13 cellular contexts compared by ENCODE assay signal in the genomic region with DNA sequence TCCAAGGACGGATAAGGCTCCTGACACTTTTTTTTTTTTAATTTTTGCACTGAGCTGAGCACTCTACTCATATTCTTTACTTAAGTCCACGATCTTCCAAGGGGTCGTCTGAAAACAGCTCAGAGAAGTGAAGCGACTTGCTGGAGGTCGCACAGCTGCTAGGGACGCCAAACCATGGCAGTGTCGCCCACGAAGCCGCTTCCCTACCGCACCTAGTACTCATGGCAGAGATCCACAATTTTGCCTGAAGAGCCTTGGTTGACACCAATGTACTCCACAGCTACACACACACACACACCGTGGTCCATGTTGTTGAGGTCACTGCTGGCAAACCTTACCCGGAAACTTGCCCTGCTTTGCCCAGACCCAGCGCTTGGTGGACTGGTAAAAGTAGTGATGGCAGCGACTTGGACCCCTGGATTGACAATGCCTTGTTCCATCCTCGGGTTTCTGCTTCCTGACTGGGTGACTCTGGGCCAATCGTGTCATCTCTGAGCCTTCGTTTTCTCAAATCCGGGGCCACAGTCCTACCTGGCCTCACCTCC. TPM values are rescaled to one million over a fixed set of nuclear protein-coding genes. Genes with fewer than 3 reads are reported as not detected.
DNase-seq lines count a peak whose midpoint lies in the region; ATAC-seq and TF ChIP-seq lines count a peak whose summit lies in the region.
"Had no signal": no experiment of that assay in that cellular context is flagged by ENCODE, and none has a peak within 500 bp of the region (broad histone marks: within the 10 kb centered on the region; RNA-seq: fewer than 3 reads in every experiment).

No MANE protein-coding gene starts in this region.

- CTCF ChIA-PET in BJ (lab: Yijun Ruan, JAX) = interaction anchor here (0.7 to 4.9 kb wide), 14 partner anchors 8 to 354 kb away, joined by 3 to 34 read pairs (median 4); no protein-coding TSS in a partner anchor

- no peak for ATAC-seq in HG02981 (IDR thresholded peaks at IDR 0.05; ENCODE audit: unreplicated experiment)
- ATAC-seq in stimulated activated naive CD8-positive, alpha-beta T cell treated with anti-CD3 and anti-CD28 coated beads, Interleukin-15, Interleukin-2, amounts not matched to agents 100 U/mL and 50 U/mL, for 24 hours = no peak

- H3K27ac Mint-ChIP-seq in progenitor cell of endocrine pancreas = peak overlapping the region; percentile 70
- H3K27ac Mint-ChIP-seq: T-helper 1 cell treated with Interleukin-12 subunit alpha and Interleukin-12 subunit beta and Interleukin-4 antibody, amounts not matched to agents 30 μg/mL and 1 μg/mL, for 36 hours had no signal

- DNase-seq in BJ (ENCODE audit: low read depth) (no peak), ascending aorta (ENCODE audit: low spot score in 2 of 2) (peak in 1 of 2 donors; percentile 78), left ventricle myocardium inferior (no peak), progenitor cell of endocrine pancreas (ENCODE audit: low spot score, unreplicated experiment) (no peak), Kasumi-1 (lab: John Stamatoyannopoulos, UW) (no peak), 8988T (no peak)
- DNase-seq in stimulated activated naive CD8-positive, alpha-beta T cell treated with anti-CD3 and anti-CD28 coated beads, Interleukin-15, Interleukin-2, amounts not matched to agents 100 U/mL and 50 U/mL, for 24 hours = no peak
- DNase-seq: stimulated activated CD8-positive, alpha-beta memory T cell treated with anti-CD3 and anti-CD28 coated beads, Interleukin-4, amount 100 ng/mL, for 48 hours had no signal

- H3K27me3 ChIP-seq in BJ (ENCODE audit: control insufficient read depth, insufficient read depth, low read length) = peaks cover 6% of the 10 kb centered on the region
- no peaks in the 10 kb centered on the region for H3K27me3 ChIP-seq in ascending aorta
- H3K27me3 ChIP-seq in left ventricle myocardium inferior (ENCODE audit: low read depth) = peaks cover 75% of the 10 kb centered on the region

- H3K4me3 ChIP-seq in BJ (ENCODE audit: low read depth, low read length) (peak overlapping the region; percentile 26), ascending aorta (peak overlapping the region; percentile 76 to 88), left ventricle myocardium inferior (peak overlapping the region; percentile 68)
- H3K4me3 ChIP-seq: GM12878 had no signal

- H3K4me1 Mint-ChIP-seq in progenitor cell of endocrine pancreas (ENCODE audit: low read depth) = peaks cover 24% of the 10 kb centered on the region

- intact Hi-C loops in ascending aorta (cut with DNase I) = loop anchor here (1.0 to 10.0 kb wide), 7 partner anchors 104 to 817 kb away; a partner anchor contains a TSS
- intact Hi-C loops in left ventricle myocardium inferior (cut with micrococcal nuclease) = loop anchor here (10.0 kb wide), 1 partner anchor 317 kb away; no protein-coding TSS in a partner anchor

- H3K36me3 Mint-ChIP-seq in progenitor cell of endocrine pancreas (ENCODE audit: insufficient read depth) = no peaks in the 10 kb centered on the region

- peaks cover 67% of the 10 kb centered on the region for H3K27me3 Mint-ChIP-seq in progenitor cell of endocrine pancreas

- peak overlapping the region; percentile 75 for H3K4me3 Mint-ChIP-seq in progenitor cell of endocrine pancreas (ENCODE audit: low read depth)
- H3K4me3 Mint-ChIP-seq: T-helper 1 cell treated with Interleukin-12 subunit alpha and Interleukin-12 subunit beta and Interleukin-4 antibody, amounts not matched to agents 30 μg/mL and 1 μg/mL, for 36 hours had no signal

- H3K9me3 Mint-ChIP-seq in progenitor cell of endocrine pancreas (ENCODE audit: low read depth) = no peaks in the 10 kb centered on the region
- H3K9me3 Mint-ChIP-seq: T-helper 1 cell treated with Interleukin-12 subunit alpha and Interleukin-12 subunit beta and Interleukin-4 antibody, amounts not matched to agents 30 μg/mL and 1 μg/mL, for 36 hours had no signal

- 0 out of 2 replicates have a peak, but pooled peaks cover 1% of the 10 kb centered on the region for H3K36me3 ChIP-seq in BJ (ENCODE audit: control insufficient read depth, insufficient read depth, low read length)
- no peaks in the 10 kb centered on the region for H3K36me3 ChIP-seq in ascending aorta
- H3K36me3 ChIP-seq in left ventricle myocardium inferior = no peaks in the 10 kb centered on the region
- H3K36me3 ChIP-seq: neutrophil had no signal

- H3K4me1 ChIP-seq in ascending aorta (peaks cover 0 to 19% of the 10 kb centered on the region in 2 donors), left ventricle myocardium inferior (peaks cover 23% of the 10 kb centered on the region)

- H3K9me3 ChIP-seq in ascending aorta (no peaks in the 10 kb centered on the region), left ventricle myocardium inferior (replicated peaks) (no peaks in the 10 kb centered on the region)
- H3K9me3 ChIP-seq: neutrophil had no signal

- H3K27ac ChIP-seq in ascending aorta = peak overlapping the region; percentile 71 to 80
- H3K27ac ChIP-seq in left ventricle myocardium inferior (replicated peaks) = no peak overlapping the region
- H3K27ac ChIP-seq: C4-2B, neutrophil had no signal

- TF ChIP-seq CTCF in BJ (IDR thresholded peaks at IDR 0.05; ENCODE audit: insufficient read depth, low read depth, low read length) (no peak), ascending aorta (IDR thresholded peaks at IDR 0.05) (no peak), left ventricle myocardium inferior (IDR thresholded peaks at IDR 0.05; ENCODE audit: borderline replicate concordance) (no peak), progenitor cell of endocrine pancreas (IDR thresholded peaks at IDR 0.05; ENCODE audit: unreplicated experiment) (no peak)

- POLR2A ChIA-PET in BJ (lab: Charles Lee) = interaction anchor here (0.6 kb wide), 3 partner anchors 141 to 1309 kb away, joined by 3 to 4 read pairs (median 3); no protein-coding TSS in a partner anchor

RNA-seq across cellular contexts. Expression of a gene that starts 0.5 kb away (rescaled TPM):
- polyA plus RNA-seq in BJ (2011; rRNA removed) = 18.1 and 26.8 TPM in 2 replicates
- 30.5 and 39.7 TPM in 2 replicates for polyA minus RNA-seq in BJ (2011; rRNA and poly(A)+ RNA removed)
- total RNA-seq in ascending aorta (128 TPM), left ventricle myocardium inferior (22.7 TPM), progenitor cell of endocrine pancreas (18.8 and 19.6 TPM in 2 replicates)
- polyA plus RNA-seq: GM12878 had no signal

Comparison
In these comparisons a context has a peak if more than half of its experiments do, and no peak if none do; other contexts are left out.
1. H3K4me3 ChIP-seq: peak in every context shown above with its lines; median percentile 82 in ascending aorta; 68 in left ventricle myocardium inferior; 26 in BJ.